In genomic region chr1:225777058-225777582, GRCh38 we compare ENCODE assay signal across 8 cellular contexts. TPM values are rescaled to one million over a fixed set of nuclear protein-coding genes. Genes with fewer than 3 reads are reported as not detected.
DNase-seq lines count a peak whose midpoint lies in the region; ATAC-seq and TF ChIP-seq lines count a peak whose summit lies in the region.

No MANE protein-coding gene starts in this region.

- peaks cover 15% of the 10 kb centered on the region for H3K4me1 Mint-ChIP-seq in MCF 10A (ENCODE audit: insufficient read depth, unreplicated experiment)

- H4K20me1 ChIP-seq in mammary epithelial cell (ENCODE audit: insufficient read depth, low read length) = no peaks in the 10 kb centered on the region

- ATAC-seq in HG03558 (IDR thresholded peaks at IDR 0.05; ENCODE audit: extremely low read depth, unreplicated experiment) = peak; percentile 0

- no peak for DNase-seq in breast epithelium (ENCODE audit: low spot score in 2 of 2)
- no peak for DNase-seq in MCF 10A (ENCODE audit: unreplicated experiment)
- DNase-seq in mammary epithelial cell = no peak
- DNase-seq in ACHN = no peak
- DNase-seq in SK-N-DZ (ENCODE audit: low spot score) = no peak
- DNase-seq in HPDE6-E6E7 (ENCODE audit: extremely low spot score) = no peak

- TF ChIP-seq CTCF in breast epithelium (IDR thresholded peaks at IDR 0.05) (no peak), MCF 10A (IDR thresholded peaks at IDR 0.05; ENCODE audit: unreplicated experiment) (no peak), mammary epithelial cell (conservative IDR thresholded peaks at IDR 0.05 in 1 of 2, IDR thresholded peaks at IDR 0.05 in 1 of 2; ENCODE audit: extremely low read depth in 1 of 2, insufficient read depth in 1 of 2, low read depth in 1 of 2, low read length in 2 of 2) (no peak)

- peaks cover 4 to 19% of the 10 kb centered on the region in 2 donors for H3K4me1 ChIP-seq in breast epithelium
- H3K4me1 ChIP-seq in mammary epithelial cell (ENCODE audit: insufficient read depth, low read length) = peaks cover 30% of the 10 kb centered on the region
- peaks cover 50% of the 10 kb centered on the region for H3K4me1 ChIP-seq in mononuclear cell (ENCODE audit: insufficient read depth, low read length)

- no peak overlapping the region for H3K4me3 Mint-ChIP-seq in MCF 10A (ENCODE audit: unreplicated experiment)

- H3K27ac ChIP-seq in breast epithelium (peak overlapping the region; percentile 97 to 99), mammary epithelial cell (ENCODE audit: insufficient read depth, low read depth, low read length) (no peak overlapping the region)

- in situ Hi-C loops in mammary epithelial cell (cut with MboI; ENCODE audit: low sequenced_read_pairs in 2 of 2) = loop anchor here (5.0 to 10.0 kb wide), 3 partner anchors 208 to 300 kb away; no protein-coding TSS in a partner anchor
- in situ Hi-C loops in ACHN (cut with HindIII; ENCODE audit: low pct_ligation_motif_present, low pct_unique_long_range_greater_than_20kb, low sequenced_read_pairs) = loop anchor here (25.0 kb wide), 1 partner anchor 290 kb away; no protein-coding TSS in a partner anchor

- H3K36me3 Mint-ChIP-seq in MCF 10A (ENCODE audit: insufficient read depth, unreplicated experiment) = peaks cover 22% of the 10 kb centered on the region

- peak overlapping the region; percentile 84 to 92 (median 88) for H3K4me3 ChIP-seq in breast epithelium
- peak overlapping the region; percentile 34 to 46 (median 42) for H3K4me3 ChIP-seq in mammary epithelial cell (replicated peaks in 1 of 3; ENCODE audit: insufficient read depth in 1 of 3, low read depth in 2 of 3, low read length in 3 of 3)
- H3K4me3 ChIP-seq in mononuclear cell (ENCODE audit: low read length) = peak overlapping the region; percentile 69

- H3K27me3 ChIP-seq in breast epithelium = no peaks in the 10 kb centered on the region
- no peaks in the 10 kb centered on the region for H3K27me3 ChIP-seq in mammary epithelial cell (ENCODE audit: insufficient read depth, low read length)
- H3K27me3 ChIP-seq in mononuclear cell (ENCODE audit: insufficient read depth, low read length) = no peaks in the 10 kb centered on the region

- peak overlapping the region; percentile 21 for H3K9ac ChIP-seq in mammary epithelial cell (ENCODE audit: insufficient read depth, low read length)

- intact Hi-C loops in breast epithelium (cut with DNase I; ENCODE audit: low total_unique reads) = loop anchor here (10.0 kb wide), 1 partner anchor 302 kb away; no protein-coding TSS in a partner anchor
- intact Hi-C loops in MCF 10A (cut with micrococcal nuclease) = loop anchor here (1.0 kb wide), 5 partner anchors 69 to 269 kb away; partner anchors contain the start of genes PYCR2 and TMEM63A
- intact Hi-C loops in mammary epithelial cell (cut with micrococcal nuclease) = loop anchor here (1.0 to 5.0 kb wide), 7 partner anchors 49 to 302 kb away; partner anchors contain the start of genes H3-3A and PYCR2

- POLR2A ChIA-PET in MCF 10A (lab: Yijun Ruan, JAX) = interaction anchor here (0.6 to 5.5 kb wide), 91 partner anchors 9 to 458 kb away, joined by 3 to 135 read pairs (median 8); partner anchors contain the start of genes ENAH, EPHX1, H3-3A and LBR

- TF ChIP-seq POLR2A in breast epithelium (IDR thresholded peaks at IDR 0.05) = no peak

- no peaks in the 10 kb centered on the region for H3K36me3 ChIP-seq in breast epithelium
- no peaks in the 10 kb centered on the region for H3K36me3 ChIP-seq in mammary epithelial cell (ENCODE audit: insufficient read depth, low read length)

- H3K9me3 Mint-ChIP-seq in MCF 10A (ENCODE audit: unreplicated experiment) = no peaks in the 10 kb centered on the region

- dilution Hi-C loops in mammary epithelial cell (cut with HindIII; ENCODE audit: low sequenced_read_pairs) = loop anchor here (5.0 kb wide), 2 partner anchors 70 to 225 kb away; no protein-coding TSS in a partner anchor

- H3K79me2 ChIP-seq in mammary epithelial cell (ENCODE audit: insufficient read depth, low read length) = peaks cover 42% of the 10 kb centered on the region

- H2AFZ ChIP-seq in mammary epithelial cell (ENCODE audit: low read depth, low read length) = peak overlapping the region; percentile 89

- no TSS peak for BruUV-seq in MCF 10A (replicated peaks; lab: Mats Ljungman, UMichigan)
- BruUV-seq in mammary epithelial cell (replicated peaks; lab: Mats Ljungman, UMichigan) = no TSS peak

- no peak overlapping the region for H3K27ac Mint-ChIP-seq in MCF 10A (ENCODE audit: low read depth, unreplicated experiment)

- CTCF ChIA-PET in MCF 10A (lab: Yijun Ruan, JAX) = interaction anchor here (0.5 to 19.3 kb wide), 78 partner anchors 9 to 346 kb away, joined by 3 to 712 read pairs (median 5); partner anchors contain the start of genes ENAH, EPHX1 and TMEM63A
- CTCF ChIA-PET in mammary epithelial cell (lab: Charles Lee; ENCODE audit: low non-redundant PET) = interaction anchor here (0.6 to 0.8 kb wide), 3 partner anchors 9 to 269 kb away, joined by 3 read pairs; no protein-coding TSS in a partner anchor

- no peaks in the 10 kb centered on the region for H3K27me3 Mint-ChIP-seq in MCF 10A (ENCODE audit: insufficient read depth, unreplicated experiment)

- WGBS in mammary epithelial cell (ENCODE audit: low coverage, missing lambda C conversion rate) = 8% methylated on average over 18 of the region's 18 CpGs

- H3K4me2 ChIP-seq in mammary epithelial cell (ENCODE audit: insufficient read depth, low read depth, low read length) = peak overlapping the region; percentile 82

- H3K9me3 ChIP-seq in breast epithelium (no peaks in the 10 kb centered on the region), mammary epithelial cell (replicated peaks; ENCODE audit: insufficient read depth, low read length) (no peaks in the 10 kb centered on the region), mononuclear cell (ENCODE audit: low read depth, low read length) (no peaks in the 10 kb centered on the region)

RNA-seq across cellular contexts. Expression of gene SRP9, which starts 0.5 kb away (rescaled TPM):
- total RNA-seq in breast epithelium (100 to 1,000 TPM; 168 to 251 (median 205) TPM), MCF 10A (2022) (417 and 511 TPM in 2 replicates), mammary epithelial cell (100 to 1,000 TPM; 164 to 214 TPM), mononuclear cell (136 TPM)
- 228 TPM for polyA plus RNA-seq in mammary epithelial cell
- 74.5 TPM for polyA minus RNA-seq in mammary epithelial cell
- 718 and 771 TPM in 2 replicates for polyA plus RNA-seq in SK-N-DZ (2014; cell fraction: cytosol; rRNA removed)
- polyA plus RNA-seq in SK-N-DZ (2014; cell fraction: nucleus; rRNA removed) = 323 and 469 TPM in 2 replicates

RNA-seq across cellular contexts. Expression of gene EPHX1, which starts 32.8 kb away (rescaled TPM):
- total RNA-seq in breast epithelium (100 to 1,000 TPM in 1 of 3 donors, 10 to 100 TPM in 2; 63.6 to 168 (median 67.3) TPM), MCF 10A (2022) (25.0 and 35.8 TPM in 2 replicates), mammary epithelial cell (10 to 100 TPM; 22.8 to 32.8 TPM), mononuclear cell (3.3 TPM)
- 17.6 TPM for polyA plus RNA-seq in mammary epithelial cell
- 15.2 TPM for polyA minus RNA-seq in mammary epithelial cell
- 6.6 and 8.3 TPM in 2 replicates for polyA plus RNA-seq in SK-N-DZ (2014; cell fraction: cytosol; rRNA removed)
- 3.6 and 4.1 TPM in 2 replicates for polyA plus RNA-seq in SK-N-DZ (2014; cell fraction: nucleus; rRNA removed)
